8 cellular contexts compared by ENCODE assay signal in genomic region chr17:30519707-30520106, GRCh38. TPM values are rescaled to one million over a fixed set of nuclear protein-coding genes. Genes with fewer than 3 reads are reported as not detected.
DNase-seq lines count a peak whose midpoint lies in the region; ATAC-seq, FAIRE-seq and TF ChIP-seq lines count a peak whose summit lies in the region.
"Had no signal": no experiment of that assay in that cellular context is flagged by ENCODE, and none has a peak within 500 bp of the region (broad histone marks: within the 10 kb centered on the region; RNA-seq: fewer than 3 reads in every experiment).

No MANE protein-coding gene starts in this region.

- peaks cover 15% of the 10 kb centered on the region for H3K79me2 ChIP-seq in astrocyte (ENCODE audit: insufficient read depth, low read length)

- no peak overlapping the region for H2AFZ ChIP-seq in astrocyte (ENCODE audit: low read depth, low read length)

- peak overlapping the region; percentile 77 for H3K27ac Mint-ChIP-seq in astrocyte (ENCODE audit: unreplicated experiment)

- intact Hi-C loops in left ventricle myocardium superior (cut with micrococcal nuclease) = no loop called here

- peak; percentile 72 for FAIRE-seq in astrocyte (lab: Jason Lieb, UNC)

- H3K27me3 ChIP-seq in astrocyte (ENCODE audit: insufficient read depth, low read length) = no peaks in the 10 kb centered on the region
- no peaks in the 10 kb centered on the region for H3K27me3 ChIP-seq in subcutaneous abdominal adipose tissue (ENCODE audit: control insufficient read depth in 5 of 5, insufficient read depth in 4 of 5, low read length in 5 of 5)

- peak overlapping the region; percentile 73 for H3K4me2 ChIP-seq in astrocyte (ENCODE audit: low read length)

- H3K4me3 ChIP-seq in HFF-Myc (replicated peaks; ENCODE audit: low read depth, low read length) (no peak overlapping the region), astrocyte (ENCODE audit: insufficient read depth, low read depth, low read length) (no peak overlapping the region), subcutaneous abdominal adipose tissue (ENCODE audit: low read depth in 1 of 5, low read length in 5 of 5) (no peak overlapping the region)

- DNase-seq in HFF-Myc (ENCODE audit: extremely low read depth, low read depth) (peak; percentile 70), astrocyte (ENCODE audit: low read depth) (peak; percentile 92), left ventricle myocardium superior (no peak), C1 segment of cervical spinal cord (lab: John Stamatoyannopoulos, UW) (no peak), caudate nucleus (lab: John Stamatoyannopoulos, UW) (no peak), AML-193 (lab: John Stamatoyannopoulos, UW) (no peak)
- DNase-seq: stimulated activated naive CD4-positive, alpha-beta T cell treated with Interleukin-2 at 50 U/mL for 16 hours had no signal

- no peak overlapping the region for H3K4me3 Mint-ChIP-seq in astrocyte (ENCODE audit: unreplicated experiment)

- H3K36me3 Mint-ChIP-seq in astrocyte (ENCODE audit: low read depth, unreplicated experiment) = peaks cover 16% of the 10 kb centered on the region

- ATAC-seq in left ventricle myocardium superior = peak; percentile 44

- no peaks in the 10 kb centered on the region for H3K27me3 Mint-ChIP-seq in astrocyte (ENCODE audit: low read depth, unreplicated experiment)

- peak overlapping the region; percentile 62 for H3K9ac ChIP-seq in astrocyte (ENCODE audit: low read length)
- peak overlapping the region in 1 of 5 donors; percentile 57 for H3K9ac ChIP-seq in subcutaneous abdominal adipose tissue (ENCODE audit: low read length in 5 of 5)

- TF ChIP-seq CTCF in HFF-Myc (IDR thresholded peaks at IDR 0.05; ENCODE audit: low read depth, low read length, missing control alignments) (no peak), astrocyte (IDR thresholded peaks at IDR 0.05; ENCODE audit: insufficient read depth, low read depth, low read length) (no peak)

- H3K9me3 ChIP-seq in astrocyte (ENCODE audit: insufficient read depth, low read depth, low read length) (no peaks in the 10 kb centered on the region), subcutaneous abdominal adipose tissue (ENCODE audit: control insufficient read depth in 5 of 5, low read length in 5 of 5) (no peaks in the 10 kb centered on the region)

- H3K9me3 Mint-ChIP-seq in astrocyte (ENCODE audit: unreplicated experiment) = peaks cover 3% of the 10 kb centered on the region

- peaks cover 17% of the 10 kb centered on the region for H3K4me1 ChIP-seq in astrocyte (ENCODE audit: insufficient read depth, low read length)
- peaks cover 4 to 19% (median 6%) of the 10 kb centered on the region in 5 donors for H3K4me1 ChIP-seq in subcutaneous abdominal adipose tissue (ENCODE audit: control insufficient read depth in 5 of 5, insufficient read depth in 5 of 5, low read length in 5 of 5)

- peaks cover 22% of the 10 kb centered on the region for H3K36me3 ChIP-seq in astrocyte (ENCODE audit: insufficient read depth, low read length)
- H3K36me3 ChIP-seq in subcutaneous abdominal adipose tissue (ENCODE audit: control insufficient read depth in 5 of 5, insufficient read depth in 5 of 5, low read length in 5 of 5) = peaks cover 3 to 46% (median 26%) of the 10 kb centered on the region in 5 donors

- peaks cover 29% of the 10 kb centered on the region for H3K4me1 Mint-ChIP-seq in astrocyte (ENCODE audit: low read depth, unreplicated experiment)

- H3K27ac ChIP-seq in astrocyte (ENCODE audit: low read depth, low read length) (peak overlapping the region; percentile 89), subcutaneous abdominal adipose tissue (ENCODE audit: low read depth, low read length) (peak overlapping the region; percentile 81), caudate nucleus (ENCODE audit: low read depth, low read length) (no peak overlapping the region)

- no peaks in the 10 kb centered on the region for H4K20me1 ChIP-seq in astrocyte (ENCODE audit: insufficient read depth, low read length)

RNA-seq across cellular contexts. Expression of gene GOSR1, which starts 42.5 kb away (rescaled TPM):
- total RNA-seq in astrocyte (48.0 and 49.3 TPM in 2 replicates), left ventricle myocardium superior (30.7 TPM)

Comparison
In these comparisons a context has a peak if more than half of its experiments do, and no peak if none do; other contexts are left out.
1. DNase-seq: peak in HFF-Myc (single experiment) and astrocyte (single experiment); none in left ventricle myocardium superior (single experiment), C1 segment of cervical spinal cord (0 of 14), caudate nucleus (0 of 61) and AML-193 (0 of 2).